ENCODE assay signal across 15 cellular contexts in genomic region chr12:131593411-131593810, GRCh38.
"Had no signal": no experiment of that assay in that cellular context is flagged by ENCODE, and none has a peak within 500 bp of the region (broad histone marks: within the 10 kb centered on the region; RNA-seq: fewer than 3 reads in every experiment).

No MANE protein-coding gene starts in this region.

- H3K9ac ChIP-seq: parathyroid adenoma, SK-N-SH had no signal

- H3K4me1 ChIP-seq: ascending aorta, parathyroid adenoma, testis, upper lobe of right lung had no signal

- H3K9me3 ChIP-seq: ascending aorta, SK-N-SH, testis, upper lobe of right lung had no signal

- H3K79me2 ChIP-seq: parathyroid adenoma had no signal

- H3K36me3 ChIP-seq: ascending aorta, upper lobe of right lung had no signal

- ATAC-seq: left lobe of liver had no signal

- H3K4me3 ChIP-seq: ascending aorta, testis, upper lobe of right lung had no signal

- H2AFZ ChIP-seq: parathyroid adenoma had no signal

- DNase-seq: activated CD4-positive, CD25-positive, alpha-beta regulatory T cell treated with anti-CD3 and anti-CD28 coated beads, Interleukin-2, amount 50 U/mL, for 72 hours; activated effector memory CD4-positive, alpha-beta T cell treated with anti-CD3 and anti-CD28 coated beads, Interleukin-2, amount 50 U/mL, for 16 hours; activated T-cell treated with anti-CD3 and anti-CD28 coated beads, Interleukin-2, amount 50 U/mL, for 1 hour; effector CD4-positive, alpha-beta T cell; foreskin melanocyte; islet precursor cell; mesenchymal stem cell; SK-N-SH; stimulated activated CD4-positive, alpha-beta T cell treated with anti-CD3 and anti-CD28 coated beads, Interleukin-4, amount 100 ng/mL, for 1 hour; stimulated activated naive CD8-positive, alpha-beta T cell treated with anti-CD3 and anti-CD28 coated beads, Interleukin-15, Interleukin-2, amounts not matched to agents 100 U/mL and 50 U/mL, for 24 hours; testis; upper lobe of right lung had no signal

- H3K27ac ChIP-seq: ascending aorta, parathyroid adenoma, testis, upper lobe of right lung had no signal

- H3K4me2 ChIP-seq: SK-N-SH had no signal

- H3K27me3 ChIP-seq: ascending aorta, testis, upper lobe of right lung had no signal
